Comparison of ENCODE assay signal across 8 cellular contexts in genomic region chr5:55438931-55439477, GRCh38.
DNase-seq lines count a peak whose midpoint lies in the region; ATAC-seq and TF ChIP-seq lines count a peak whose summit lies in the region.

No MANE protein-coding gene starts in this region.

- H3K27ac ChIP-seq in lower lobe of right lung (peak overlapping the region; percentile 74), substantia nigra (ENCODE audit: low read depth, low read length, poor library complexity, severe bottlenecking) (peak overlapping the region; percentile 44)

- no peak overlapping the region for H3K4me3 ChIP-seq in lower lobe of right lung

- TF ChIP-seq CTCF in lower lobe of right lung (IDR thresholded peaks at IDR 0.05) (no peak), GM10248 (IDR thresholded peaks at IDR 0.05; ENCODE audit: control extremely low read depth, extremely low read depth, low read depth, missing control alignments) (no peak)

- H3K9me3 ChIP-seq in lower lobe of right lung, result no peaks in the 10 kb centered on the region

- POLR2A ChIA-PET in GM10248 (lab: Yijun Ruan, JAX), result no interaction called here

- H3K27me3 ChIP-seq in lower lobe of right lung (ENCODE audit: low read depth), result no peaks in the 10 kb centered on the region

- ATAC-seq in lower lobe of right lung, result peak; percentile 69 to 78
- ATAC-seq in GM18868 (IDR thresholded peaks at IDR 0.05; ENCODE audit: unreplicated experiment), result no peak
- ATAC-seq in HG02678 (IDR thresholded peaks at IDR 0.05; ENCODE audit: unreplicated experiment), result no peak

- peaks cover 16% of the 10 kb centered on the region for H3K36me3 ChIP-seq in lower lobe of right lung

- intact Hi-C loops in lower lobe of right lung (cut with DNase I), result no loop called here

- CTCF ChIA-PET in GM10248 (lab: Yijun Ruan, JAX), result interaction anchor here (1.4 kb wide), 1 partner anchor 20 kb away, joined by 3 read pairs; no protein-coding TSS in a partner anchor

- DNase-seq in HK-2 (ENCODE audit: unreplicated experiment) (peak; percentile 11), cerebellar cortex (ENCODE audit: low spot score) (peak; percentile 34), lower lobe of right lung (no peak), substantia nigra (lab: John Stamatoyannopoulos, UW) (peak in 7 of 49 donors; percentile 6 to 25 (median 20)), NK-92 (lab: John Stamatoyannopoulos, UW; ENCODE audit: unreplicated experiment) (no peak), GM10248 (ENCODE audit: extremely low spot score) (no peak)

- H3K4me1 ChIP-seq in lower lobe of right lung, result peaks cover 30% of the 10 kb centered on the region

Comparison
In these comparisons a context has a peak if more than half of its experiments do, and no peak if none do; other contexts are left out.
1. DNase-seq: peak in HK-2 (single experiment) and cerebellar cortex (single experiment); none in lower lobe of right lung (single experiment), NK-92 (single experiment) and GM10248 (single experiment).
2. ATAC-seq: peak in lower lobe of right lung (2 of 2); none in GM18868 (single experiment) and HG02678 (single experiment).